1 cellular context compared by ENCODE assay signal in the genomic region with DNA sequence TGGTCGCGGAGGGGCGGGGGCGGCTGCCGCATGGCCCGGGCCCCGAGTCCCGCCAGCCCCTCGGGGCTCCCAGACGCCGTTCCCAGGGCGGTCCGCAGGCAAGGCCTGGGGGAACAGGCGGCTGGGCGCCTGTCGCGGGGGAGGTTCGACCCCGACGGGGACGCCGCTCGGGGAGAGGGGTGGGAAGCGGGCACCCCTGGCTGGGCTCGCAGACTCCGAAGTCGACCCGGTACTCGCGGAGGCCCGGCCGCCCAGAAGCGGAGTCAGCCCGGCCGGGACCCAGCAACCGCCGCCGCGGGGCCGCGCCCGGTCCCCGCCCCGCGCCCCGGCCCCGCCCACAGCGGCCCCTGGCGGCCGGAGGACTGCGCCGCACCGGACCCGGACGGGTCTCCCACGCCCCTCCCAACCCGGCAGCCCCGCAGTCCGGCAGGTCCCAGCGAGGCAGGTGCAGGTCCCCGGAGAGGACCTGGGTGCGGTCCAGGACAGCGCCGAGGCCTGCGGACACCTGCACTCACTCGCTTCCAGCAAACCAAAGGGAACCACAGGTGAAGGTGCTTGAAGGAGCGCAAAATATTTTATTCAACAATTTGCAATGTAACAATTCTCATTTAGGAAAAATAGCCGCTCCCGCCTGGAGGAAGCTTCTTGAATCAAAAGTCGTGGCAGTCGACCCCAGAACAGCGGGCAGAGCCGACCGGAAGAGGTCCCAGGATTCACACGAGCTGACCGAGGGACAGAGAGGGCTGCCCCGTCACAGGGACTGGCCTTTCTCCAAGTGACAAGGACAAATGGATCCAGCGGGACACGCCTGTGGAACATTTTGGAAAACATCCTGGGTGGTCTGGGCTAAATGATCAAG.
TF ChIP-seq lines count a peak whose summit lies in the region.

A gene with protein sequence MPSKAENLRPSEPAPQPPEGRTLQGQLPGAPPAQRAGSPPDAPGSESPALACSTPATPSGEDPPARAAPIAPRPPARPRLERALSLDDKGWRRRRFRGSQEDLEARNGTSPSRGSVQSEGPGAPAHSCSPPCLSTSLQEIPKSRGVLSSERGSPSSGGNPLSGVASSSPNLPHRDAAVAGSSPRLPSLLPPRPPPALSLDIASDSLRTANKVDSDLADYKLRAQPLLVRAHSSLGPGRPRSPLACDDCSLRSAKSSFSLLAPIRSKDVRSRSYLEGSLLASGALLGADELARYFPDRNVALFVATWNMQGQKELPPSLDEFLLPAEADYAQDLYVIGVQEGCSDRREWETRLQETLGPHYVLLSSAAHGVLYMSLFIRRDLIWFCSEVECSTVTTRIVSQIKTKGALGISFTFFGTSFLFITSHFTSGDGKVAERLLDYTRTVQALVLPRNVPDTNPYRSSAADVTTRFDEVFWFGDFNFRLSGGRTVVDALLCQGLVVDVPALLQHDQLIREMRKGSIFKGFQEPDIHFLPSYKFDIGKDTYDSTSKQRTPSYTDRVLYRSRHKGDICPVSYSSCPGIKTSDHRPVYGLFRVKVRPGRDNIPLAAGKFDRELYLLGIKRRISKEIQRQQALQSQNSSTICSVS (minus strand): TSS at position 296 of the 859 bp plus-strand sequence. CDS start 426 bp downstream, outside the sequence.

TF ChIP-seq in neural cell, 6 proteins besides CTCF, POLR2A, EP300 and RAD21 (continued from another document):
- TF ChIP-seq, protein P1, sequence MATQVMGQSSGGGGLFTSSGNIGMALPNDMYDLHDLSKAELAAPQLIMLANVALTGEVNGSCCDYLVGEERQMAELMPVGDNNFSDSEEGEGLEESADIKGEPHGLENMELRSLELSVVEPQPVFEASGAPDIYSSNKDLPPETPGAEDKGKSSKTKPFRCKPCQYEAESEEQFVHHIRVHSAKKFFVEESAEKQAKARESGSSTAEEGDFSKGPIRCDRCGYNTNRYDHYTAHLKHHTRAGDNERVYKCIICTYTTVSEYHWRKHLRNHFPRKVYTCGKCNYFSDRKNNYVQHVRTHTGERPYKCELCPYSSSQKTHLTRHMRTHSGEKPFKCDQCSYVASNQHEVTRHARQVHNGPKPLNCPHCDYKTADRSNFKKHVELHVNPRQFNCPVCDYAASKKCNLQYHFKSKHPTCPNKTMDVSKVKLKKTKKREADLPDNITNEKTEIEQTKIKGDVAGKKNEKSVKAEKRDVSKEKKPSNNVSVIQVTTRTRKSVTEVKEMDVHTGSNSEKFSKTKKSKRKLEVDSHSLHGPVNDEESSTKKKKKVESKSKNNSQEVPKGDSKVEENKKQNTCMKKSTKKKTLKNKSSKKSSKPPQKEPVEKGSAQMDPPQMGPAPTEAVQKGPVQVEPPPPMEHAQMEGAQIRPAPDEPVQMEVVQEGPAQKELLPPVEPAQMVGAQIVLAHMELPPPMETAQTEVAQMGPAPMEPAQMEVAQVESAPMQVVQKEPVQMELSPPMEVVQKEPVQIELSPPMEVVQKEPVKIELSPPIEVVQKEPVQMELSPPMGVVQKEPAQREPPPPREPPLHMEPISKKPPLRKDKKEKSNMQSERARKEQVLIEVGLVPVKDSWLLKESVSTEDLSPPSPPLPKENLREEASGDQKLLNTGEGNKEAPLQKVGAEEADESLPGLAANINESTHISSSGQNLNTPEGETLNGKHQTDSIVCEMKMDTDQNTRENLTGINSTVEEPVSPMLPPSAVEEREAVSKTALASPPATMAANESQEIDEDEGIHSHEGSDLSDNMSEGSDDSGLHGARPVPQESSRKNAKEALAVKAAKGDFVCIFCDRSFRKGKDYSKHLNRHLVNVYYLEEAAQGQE (IDR thresholded peaks at IDR 0.05; ENCODE audit: borderline replicate concordance): no peak
- TF ChIP-seq TAF1 (IDR thresholded peaks at IDR 0.05; ENCODE audit: low read depth) (no peak), EZH2 (IDR thresholded peaks at IDR 0.05; ENCODE audit: borderline replicate concordance, insufficient read depth, low read length, poor library complexity, severe bottlenecking) (no peak)
